ENCODE assay signal across 1 cellular context in genomic region chr10:97632949-97633884, GRCh38.
TF ChIP-seq lines count a peak whose summit lies in the region.

Gene MORN4, minus strand, starts transcription at chr10:97633500. Its CDS starts 13,847 bp downstream, at chr10:97619653.

TF ChIP-seq in K562, 482 proteins besides CTCF, POLR2A, EP300 and RAD21 (continued from another document and continues in another):
- no peak for TF ChIP-seq ZNF354B (CRISPR knock-in tag; IDR thresholded peaks at IDR 0.05)
- no peak for TF ChIP-seq ZNF3 (CRISPR knock-in tag; IDR thresholded peaks at IDR 0.05)
- TF ChIP-seq THRAP3 (IDR thresholded peaks at IDR 0.05; ENCODE audit: borderline replicate concordance): no peak
- TF ChIP-seq ZFX (CRISPR knock-in tag; IDR thresholded peaks at IDR 0.05): peak; percentile 61
- TF ChIP-seq, protein P1, sequence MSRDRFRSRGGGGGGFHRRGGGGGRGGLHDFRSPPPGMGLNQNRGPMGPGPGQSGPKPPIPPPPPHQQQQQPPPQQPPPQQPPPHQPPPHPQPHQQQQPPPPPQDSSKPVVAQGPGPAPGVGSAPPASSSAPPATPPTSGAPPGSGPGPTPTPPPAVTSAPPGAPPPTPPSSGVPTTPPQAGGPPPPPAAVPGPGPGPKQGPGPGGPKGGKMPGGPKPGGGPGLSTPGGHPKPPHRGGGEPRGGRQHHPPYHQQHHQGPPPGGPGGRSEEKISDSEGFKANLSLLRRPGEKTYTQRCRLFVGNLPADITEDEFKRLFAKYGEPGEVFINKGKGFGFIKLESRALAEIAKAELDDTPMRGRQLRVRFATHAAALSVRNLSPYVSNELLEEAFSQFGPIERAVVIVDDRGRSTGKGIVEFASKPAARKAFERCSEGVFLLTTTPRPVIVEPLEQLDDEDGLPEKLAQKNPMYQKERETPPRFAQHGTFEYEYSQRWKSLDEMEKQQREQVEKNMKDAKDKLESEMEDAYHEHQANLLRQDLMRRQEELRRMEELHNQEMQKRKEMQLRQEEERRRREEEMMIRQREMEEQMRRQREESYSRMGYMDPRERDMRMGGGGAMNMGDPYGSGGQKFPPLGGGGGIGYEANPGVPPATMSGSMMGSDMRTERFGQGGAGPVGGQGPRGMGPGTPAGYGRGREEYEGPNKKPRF (IDR thresholded peaks at IDR 0.05; ENCODE audit: low read depth, low read length): no peak
- no peak for TF ChIP-seq SNIP1 (IDR thresholded peaks at IDR 0.05; ENCODE audit: low read depth)
- no peak for TF ChIP-seq ZNF274 (IDR thresholded peaks at IDR 0.05; ENCODE audit: borderline replicate concordance, low read depth, low read length)
- no peak for TF ChIP-seq TBL1XR1 (IDR thresholded peaks at IDR 0.05; ENCODE audit: low read length in 2 of 2)
- TF ChIP-seq PCBP1 (IDR thresholded peaks at IDR 0.05; ENCODE audit: low read depth, low read length, poor library complexity, severe bottlenecking): no peak
- no peak for TF ChIP-seq KDM1A (IDR thresholded peaks at IDR 0.05)
- TF ChIP-seq FOXA3 (CRISPR knock-in tag; conservative IDR thresholded peaks at IDR 0.05 in 1 of 2, IDR thresholded peaks at IDR 0.05 in 1 of 2): no peak
- no peak for TF ChIP-seq PPARD (CRISPR knock-in tag; IDR thresholded peaks at IDR 0.05)
- TF ChIP-seq ZNF740 (CRISPR knock-in tag; IDR thresholded peaks at IDR 0.05): no peak
- no peak for TF ChIP-seq ZNF740 (tag; IDR thresholded peaks at IDR 0.05)
- TF ChIP-seq, protein P2, sequence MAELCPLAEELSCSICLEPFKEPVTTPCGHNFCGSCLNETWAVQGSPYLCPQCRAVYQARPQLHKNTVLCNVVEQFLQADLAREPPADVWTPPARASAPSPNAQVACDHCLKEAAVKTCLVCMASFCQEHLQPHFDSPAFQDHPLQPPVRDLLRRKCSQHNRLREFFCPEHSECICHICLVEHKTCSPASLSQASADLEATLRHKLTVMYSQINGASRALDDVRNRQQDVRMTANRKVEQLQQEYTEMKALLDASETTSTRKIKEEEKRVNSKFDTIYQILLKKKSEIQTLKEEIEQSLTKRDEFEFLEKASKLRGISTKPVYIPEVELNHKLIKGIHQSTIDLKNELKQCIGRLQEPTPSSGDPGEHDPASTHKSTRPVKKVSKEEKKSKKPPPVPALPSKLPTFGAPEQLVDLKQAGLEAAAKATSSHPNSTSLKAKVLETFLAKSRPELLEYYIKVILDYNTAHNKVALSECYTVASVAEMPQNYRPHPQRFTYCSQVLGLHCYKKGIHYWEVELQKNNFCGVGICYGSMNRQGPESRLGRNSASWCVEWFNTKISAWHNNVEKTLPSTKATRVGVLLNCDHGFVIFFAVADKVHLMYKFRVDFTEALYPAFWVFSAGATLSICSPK (IDR thresholded peaks at IDR 0.05; ENCODE audit: borderline replicate concordance): no peak
- no peak for TF ChIP-seq ZNF644 (tag; IDR thresholded peaks at IDR 0.05; ENCODE audit: low read depth)
- 0 out of 2 replicates have a peak, but pooled peaks have one; percentile 15 for TF ChIP-seq NR2C2 (CRISPR knock-in tag; IDR thresholded peaks at IDR 0.05)
- TF ChIP-seq NR2C2 (tag; IDR thresholded peaks at IDR 0.05): peak; percentile 91
- TF ChIP-seq TARDBP (IDR thresholded peaks at IDR 0.05): no peak
- TF ChIP-seq, protein P3, sequence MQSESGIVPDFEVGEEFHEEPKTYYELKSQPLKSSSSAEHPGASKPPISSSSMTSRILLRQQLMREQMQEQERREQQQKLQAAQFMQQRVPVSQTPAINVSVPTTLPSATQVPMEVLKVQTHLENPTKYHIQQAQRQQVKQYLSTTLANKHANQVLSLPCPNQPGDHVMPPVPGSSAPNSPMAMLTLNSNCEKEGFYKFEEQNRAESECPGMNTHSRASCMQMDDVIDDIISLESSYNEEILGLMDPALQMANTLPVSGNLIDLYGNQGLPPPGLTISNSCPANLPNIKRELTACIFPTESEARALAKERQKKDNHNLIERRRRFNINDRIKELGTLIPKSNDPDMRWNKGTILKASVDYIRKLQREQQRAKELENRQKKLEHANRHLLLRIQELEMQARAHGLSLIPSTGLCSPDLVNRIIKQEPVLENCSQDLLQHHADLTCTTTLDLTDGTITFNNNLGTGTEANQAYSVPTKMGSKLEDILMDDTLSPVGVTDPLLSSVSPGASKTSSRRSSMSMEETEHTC (IDR thresholded peaks at IDR 0.05): no peak
- peak; percentile 79 to 94; a peak in 3 of 4 replicates for TF ChIP-seq CSDE1 (IDR thresholded peaks at IDR 0.05)
- TF ChIP-seq HNRNPUL1 (IDR thresholded peaks at IDR 0.05; ENCODE audit: low read length): no peak
- TF ChIP-seq ZNF586 (CRISPR knock-in tag; conservative IDR thresholded peaks at IDR 0.05): no peak
- no peak for TF ChIP-seq ATF1 (CRISPR knock-in tag; IDR thresholded peaks at IDR 0.05)
- peak; percentile 54 for TF ChIP-seq ATF1 (tag; IDR thresholded peaks at IDR 0.05)
- TF ChIP-seq MBD2 (IDR thresholded peaks at IDR 0.05; ENCODE audit: borderline replicate concordance, low read depth): peak; percentile 100
- TF ChIP-seq ZNF217 (CRISPR knock-in tag; IDR thresholded peaks at IDR 0.05): no peak
- TF ChIP-seq CTCFL (IDR thresholded peaks at IDR 0.05; ENCODE audit: borderline replicate concordance, insufficient read depth, low read depth, low read length, poor library complexity, severe bottlenecking): no peak
- 0 out of 2 replicates have a peak, but pooled peaks have one; percentile 29 for TF ChIP-seq GABPB1 (CRISPR knock-in tag; IDR thresholded peaks at IDR 0.05)
- TF ChIP-seq, protein P4, sequence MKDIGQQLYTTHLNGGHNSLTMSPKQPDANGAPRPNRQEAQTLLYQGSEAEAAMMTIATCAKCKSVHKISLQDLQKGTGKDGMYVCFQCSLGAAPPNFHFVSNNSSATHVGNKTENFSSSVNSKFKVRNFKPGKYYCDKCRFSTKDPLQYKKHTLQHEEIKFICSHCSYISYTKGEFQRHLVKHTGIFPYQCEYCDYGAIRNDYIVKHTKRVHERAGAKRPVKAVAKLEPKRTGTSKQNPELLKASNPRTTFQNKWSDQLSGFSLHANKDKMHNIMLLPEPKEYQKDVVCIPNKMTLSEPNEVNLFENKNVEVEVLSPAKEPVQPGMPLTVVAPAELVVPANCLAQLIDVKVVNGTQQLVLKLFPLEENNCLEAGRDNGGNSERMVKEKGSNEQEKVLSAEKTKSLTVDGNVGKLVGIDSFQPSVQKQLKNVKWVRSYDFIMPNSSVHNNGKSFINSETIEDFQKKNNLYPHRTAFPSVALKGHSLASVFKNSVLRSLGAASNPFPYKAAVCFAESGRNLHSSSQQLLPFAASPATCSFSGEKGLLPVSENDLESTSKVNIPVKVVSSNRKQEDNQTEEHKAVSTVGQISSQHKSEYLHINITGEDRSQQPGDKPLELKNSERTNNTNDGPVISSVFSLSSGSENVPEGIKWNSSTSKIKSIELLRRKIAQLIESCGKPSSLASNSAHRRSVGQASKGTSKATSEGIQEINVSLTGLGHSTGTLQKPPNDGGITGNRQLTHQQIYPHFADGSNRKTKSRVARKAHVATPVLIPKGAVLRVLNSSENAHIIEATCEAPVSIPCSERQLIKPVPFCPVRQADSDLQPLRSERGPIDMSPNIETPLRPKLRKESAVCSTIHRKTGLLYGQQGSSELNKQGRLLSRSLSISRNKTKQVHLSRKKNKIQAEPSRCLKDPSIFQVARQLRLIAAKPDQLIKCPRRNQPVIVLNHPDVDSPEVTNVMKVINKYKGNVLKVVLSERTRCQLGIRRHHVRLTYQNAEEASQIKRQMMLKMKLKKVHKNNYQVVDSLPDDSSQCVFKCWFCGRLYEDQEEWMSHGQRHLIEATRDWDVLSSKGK (CRISPR knock-in tag; IDR thresholded peaks at IDR 0.05): no peak
- TF ChIP-seq CBFA2T3 (IDR thresholded peaks at IDR 0.05): no peak
- peak; percentile 33; the same call in 1 of the 2 replicates for TF ChIP-seq MYC (IDR thresholded peaks at IDR 0.05; ENCODE audit: low read depth, low read length)
- no peak for TF ChIP-seq MYC (CRISPR knock-in tag; IDR thresholded peaks at IDR 0.05; ENCODE audit: borderline replicate concordance, low read depth)
- TF ChIP-seq PYGO2 (tag; IDR thresholded peaks at IDR 0.05): no peak
- no peak for TF ChIP-seq U2AF1 (optimal IDR thresholded peaks at IDR 0.05; ENCODE audit: low read depth, low read length)
- TF ChIP-seq NFRKB (IDR thresholded peaks at IDR 0.05; ENCODE audit: low read depth): peak; percentile 65; the same call in 1 of the 2 replicates
- TF ChIP-seq RBM22 (IDR thresholded peaks at IDR 0.05; ENCODE audit: low read depth, low read length, poor library complexity, severe bottlenecking): peak; percentile 73
- TF ChIP-seq SMARCA4 (IDR thresholded peaks at IDR 0.05): no peak
- peak; percentile 92 for TF ChIP-seq HCFC1 (IDR thresholded peaks at IDR 0.05; ENCODE audit: low read depth, low read length)
- peak; percentile 79 for TF ChIP-seq NR2C1 (IDR thresholded peaks at IDR 0.05)
- TF ChIP-seq NR2C1 (tag; IDR thresholded peaks at IDR 0.05): peak; percentile 76
- no peak for TF ChIP-seq NONO (IDR thresholded peaks at IDR 0.05; ENCODE audit: low read depth in 2 of 2, low read length in 1 of 2)
- no peak for TF ChIP-seq SP2 (IDR thresholded peaks at IDR 0.05; ENCODE audit: extremely low read depth, low read depth, low read length, poor library complexity, severe bottlenecking)
- no peak for TF ChIP-seq ZNF589 (CRISPR knock-in tag; IDR thresholded peaks at IDR 0.05; ENCODE audit: low read depth)
- TF ChIP-seq C11orf30 (IDR thresholded peaks at IDR 0.05; ENCODE audit: low read depth): peak; percentile 66
- TF ChIP-seq TRIM24 (IDR thresholded peaks at IDR 0.05): no peak
- TF ChIP-seq ZNF23 (CRISPR knock-in tag; IDR thresholded peaks at IDR 0.05): no peak
- TF ChIP-seq KAT8 (IDR thresholded peaks at IDR 0.05; ENCODE audit: low read depth): no peak
- no peak for TF ChIP-seq MTA2 (IDR thresholded peaks at IDR 0.05; ENCODE audit: low read depth)
- no peak for TF ChIP-seq FIP1L1 (IDR thresholded peaks at IDR 0.05; ENCODE audit: low read depth, low read length, poor library complexity, severe bottlenecking)
- TF ChIP-seq SIX5 (IDR thresholded peaks at IDR 0.05; ENCODE audit: borderline replicate concordance in 1 of 2, insufficient read depth in 1 of 2, low read depth in 1 of 2, low read length in 2 of 2): peak; percentile 54 to 61; a peak in 3 of 4 replicates
- TF ChIP-seq, protein P5, sequence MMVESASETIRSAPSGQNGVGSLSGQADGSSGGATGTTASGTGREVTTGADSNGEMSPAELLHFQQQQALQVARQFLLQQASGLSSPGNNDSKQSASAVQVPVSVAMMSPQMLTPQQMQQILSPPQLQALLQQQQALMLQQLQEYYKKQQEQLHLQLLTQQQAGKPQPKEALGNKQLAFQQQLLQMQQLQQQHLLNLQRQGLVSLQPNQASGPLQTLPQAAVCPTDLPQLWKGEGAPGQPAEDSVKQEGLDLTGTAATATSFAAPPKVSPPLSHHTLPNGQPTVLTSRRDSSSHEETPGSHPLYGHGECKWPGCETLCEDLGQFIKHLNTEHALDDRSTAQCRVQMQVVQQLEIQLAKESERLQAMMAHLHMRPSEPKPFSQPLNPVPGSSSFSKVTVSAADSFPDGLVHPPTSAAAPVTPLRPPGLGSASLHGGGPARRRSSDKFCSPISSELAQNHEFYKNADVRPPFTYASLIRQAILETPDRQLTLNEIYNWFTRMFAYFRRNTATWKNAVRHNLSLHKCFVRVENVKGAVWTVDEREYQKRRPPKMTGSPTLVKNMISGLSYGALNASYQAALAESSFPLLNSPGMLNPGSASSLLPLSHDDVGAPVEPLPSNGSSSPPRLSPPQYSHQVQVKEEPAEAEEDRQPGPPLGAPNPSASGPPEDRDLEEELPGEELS (CRISPR knock-in tag; IDR thresholded peaks at IDR 0.05; ENCODE audit: borderline replicate concordance): 0 out of 2 replicates have a peak, but pooled peaks have one; percentile 29
- no peak for TF ChIP-seq ZNF24 (IDR thresholded peaks at IDR 0.05)
- TF ChIP-seq, protein P6, sequence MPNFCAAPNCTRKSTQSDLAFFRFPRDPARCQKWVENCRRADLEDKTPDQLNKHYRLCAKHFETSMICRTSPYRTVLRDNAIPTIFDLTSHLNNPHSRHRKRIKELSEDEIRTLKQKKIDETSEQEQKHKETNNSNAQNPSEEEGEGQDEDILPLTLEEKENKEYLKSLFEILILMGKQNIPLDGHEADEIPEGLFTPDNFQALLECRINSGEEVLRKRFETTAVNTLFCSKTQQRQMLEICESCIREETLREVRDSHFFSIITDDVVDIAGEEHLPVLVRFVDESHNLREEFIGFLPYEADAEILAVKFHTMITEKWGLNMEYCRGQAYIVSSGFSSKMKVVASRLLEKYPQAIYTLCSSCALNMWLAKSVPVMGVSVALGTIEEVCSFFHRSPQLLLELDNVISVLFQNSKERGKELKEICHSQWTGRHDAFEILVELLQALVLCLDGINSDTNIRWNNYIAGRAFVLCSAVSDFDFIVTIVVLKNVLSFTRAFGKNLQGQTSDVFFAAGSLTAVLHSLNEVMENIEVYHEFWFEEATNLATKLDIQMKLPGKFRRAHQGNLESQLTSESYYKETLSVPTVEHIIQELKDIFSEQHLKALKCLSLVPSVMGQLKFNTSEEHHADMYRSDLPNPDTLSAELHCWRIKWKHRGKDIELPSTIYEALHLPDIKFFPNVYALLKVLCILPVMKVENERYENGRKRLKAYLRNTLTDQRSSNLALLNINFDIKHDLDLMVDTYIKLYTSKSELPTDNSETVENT (CRISPR knock-in tag; IDR thresholded peaks at IDR 0.05): no peak
- TF ChIP-seq CCAR2 (IDR thresholded peaks at IDR 0.05; ENCODE audit: low read depth, low read length): no peak
- TF ChIP-seq CXXC5 (CRISPR knock-in tag; IDR thresholded peaks at IDR 0.05): peak; percentile 75
- no peak for TF ChIP-seq HSF4 (CRISPR knock-in tag; IDR thresholded peaks at IDR 0.05; ENCODE audit: borderline replicate concordance)
